Comparison of ENCODE assay signal across 1 cellular context in genomic region chr13:112929778-112930055, GRCh38.
TF ChIP-seq lines count a peak whose summit lies in the region.

No MANE protein-coding gene starts in this region.

TF ChIP-seq in IMR-90, 13 proteins besides CTCF, POLR2A, EP300 and RAD21:
- no peak for TF ChIP-seq CEBPB (IDR thresholded peaks at IDR 0.05; ENCODE audit: low read depth, low read length)
- no peak for TF ChIP-seq USF2 (IDR thresholded peaks at IDR 0.05; ENCODE audit: low read depth, low read length)
- no peak for TF ChIP-seq NFE2L2 (IDR thresholded peaks at IDR 0.05; ENCODE audit: low read depth, low read length)
- no peak for TF ChIP-seq FOS (IDR thresholded peaks at IDR 0.05; ENCODE audit: low read depth, low read length)
- TF ChIP-seq BHLHE40 (IDR thresholded peaks at IDR 0.05; ENCODE audit: low read depth, low read length): no peak
- no peak for TF ChIP-seq ELK1 (IDR thresholded peaks at IDR 0.05; ENCODE audit: borderline replicate concordance, low read depth, low read length)
- no peak for TF ChIP-seq RCOR1 (IDR thresholded peaks at IDR 0.05; ENCODE audit: insufficient replicate concordance, low read length)
- no peak for TF ChIP-seq SMC3 (IDR thresholded peaks at IDR 0.05; ENCODE audit: low read depth, low read length)
- no peak for TF ChIP-seq MAZ (IDR thresholded peaks at IDR 0.05; ENCODE audit: borderline replicate concordance, low read depth, low read length)
- no peak for TF ChIP-seq CHD1 (IDR thresholded peaks at IDR 0.05; ENCODE audit: low read depth, low read length)
- no peak for TF ChIP-seq MAFK (IDR thresholded peaks at IDR 0.05; ENCODE audit: low read depth, low read length)
- no peak for TF ChIP-seq RFX5 (IDR thresholded peaks at IDR 0.05; ENCODE audit: low read depth, low read length)
- TF ChIP-seq MXI1 (IDR thresholded peaks at IDR 0.05; ENCODE audit: borderline replicate concordance, low read depth, low read length): no peak
